In genomic region chr4:109169160-109169559, GRCh38 we compare ENCODE assay signal across 22 cellular contexts.
DNase-seq lines count a peak whose midpoint lies in the region; ATAC-seq, FAIRE-seq and TF ChIP-seq lines count a peak whose summit lies in the region.
"Had no signal": no experiment of that assay in that cellular context is flagged by ENCODE, and none has a peak within 500 bp of the region (broad histone marks: within the 10 kb centered on the region; RNA-seq: fewer than 3 reads in every experiment).

No MANE protein-coding gene starts in this region.

- H3K36me3 ChIP-seq in GM23248 (ENCODE audit: low read depth) (no peaks in the 10 kb centered on the region), Loucy (ENCODE audit: insufficient read depth, low read length) (no peaks in the 10 kb centered on the region), bronchial epithelial cell (ENCODE audit: control insufficient read depth, insufficient read depth, low read length) (no peaks in the 10 kb centered on the region), adrenal gland (replicated peaks in 1 of 2) (no peaks in the 10 kb centered on the region)
- H3K36me3 ChIP-seq: BLaER1 had no signal

- no peak for ATAC-seq in foreskin keratinocyte
- no peak for ATAC-seq in GM21717 (IDR thresholded peaks at IDR 0.05; ENCODE audit: unreplicated experiment)
- no peak for ATAC-seq in HG03135 (IDR thresholded peaks at IDR 0.05; ENCODE audit: unreplicated experiment)
- ATAC-seq in HG03460 (IDR thresholded peaks at IDR 0.05; ENCODE audit: unreplicated experiment), result no peak

- no peak for FAIRE-seq in bronchial epithelial cell (lab: Jason Lieb, UNC)
- FAIRE-seq: GM12892 had no signal

- H3K4me3 ChIP-seq in GM23248 (no peak overlapping the region), Loucy (ENCODE audit: low read length, poor library complexity, severe bottlenecking) (no peak overlapping the region), bronchial epithelial cell (ENCODE audit: low read depth, low read length) (no peak overlapping the region), adrenal gland (no peak overlapping the region)
- H3K4me3 ChIP-seq: BLaER1 had no signal

- H3K4me1 ChIP-seq in GM23248 (ENCODE audit: insufficient read depth), result peaks cover 2% of the 10 kb centered on the region; the same call in 1 of the 2 replicates
- no peaks in the 10 kb centered on the region for H3K4me1 ChIP-seq in Loucy (ENCODE audit: insufficient read depth, low read length, poor library complexity, severe bottlenecking)
- H3K4me1 ChIP-seq in foreskin keratinocyte, result no peaks in the 10 kb centered on the region
- no peaks in the 10 kb centered on the region for H3K4me1 ChIP-seq in adrenal gland (replicated peaks in 1 of 2)

- H3K4me2 ChIP-seq in GM23248 (ENCODE audit: unreplicated experiment), result no peak overlapping the region
- H3K4me2 ChIP-seq in Loucy (ENCODE audit: low read depth, low read length, poor library complexity, severe bottlenecking), result no peak overlapping the region
- H3K4me2 ChIP-seq: BLaER1, KMS-11 had no signal

- H3K27me3 ChIP-seq in GM23248 (replicated peaks; ENCODE audit: insufficient read depth) (no peaks in the 10 kb centered on the region), Loucy (ENCODE audit: insufficient read depth, low read length, poor library complexity, severe bottlenecking) (no peaks in the 10 kb centered on the region), bronchial epithelial cell (ENCODE audit: control insufficient read depth, insufficient read depth, low read length) (no peaks in the 10 kb centered on the region), foreskin keratinocyte (peaks cover 30% of the 10 kb centered on the region), adrenal gland (no peaks in the 10 kb centered on the region)
- H3K27me3 ChIP-seq: BLaER1 had no signal

- TF ChIP-seq CTCF in Loucy (conservative IDR thresholded peaks at IDR 0.05; ENCODE audit: low read length) (0 out of 2 replicates have a peak, but pooled peaks have one; percentile 8), bronchial epithelial cell (IDR thresholded peaks at IDR 0.05; ENCODE audit: insufficient read depth, low read length, severe bottlenecking) (no peak), foreskin keratinocyte (conservative IDR thresholded peaks at IDR 0.05) (no peak), adrenal gland (IDR thresholded peaks at IDR 0.05) (no peak)

- H3F3A ChIP-seq in GM23248 (ENCODE audit: insufficient read depth) (no peaks in the 10 kb centered on the region), Loucy (ENCODE audit: low read depth) (no peaks in the 10 kb centered on the region)

- H3K27ac ChIP-seq in GM23248 (no peak overlapping the region), foreskin keratinocyte (no peak overlapping the region), adrenal gland (no peak overlapping the region)
- H3K27ac ChIP-seq: BLaER1, KMS-11 had no signal

- H3K9ac ChIP-seq in GM23248, result no peak overlapping the region
- H3K9ac ChIP-seq in Loucy (ENCODE audit: low read depth, low read length, poor library complexity, severe bottlenecking), result no peak overlapping the region
- H3K9ac ChIP-seq: BLaER1, KMS-11 had no signal

- in situ Hi-C loops in GM23248 (cut with MboI), result no loop called here

- H3K9me3 ChIP-seq in GM23248 (ENCODE audit: low read depth) (no peaks in the 10 kb centered on the region), Loucy (ENCODE audit: insufficient read depth, low read depth, low read length) (no peaks in the 10 kb centered on the region), adrenal gland (replicated peaks in 1 of 3) (no peaks in the 10 kb centered on the region)
- H3K9me3 ChIP-seq: BLaER1 had no signal

- H2AFZ ChIP-seq in GM23248 (no peak overlapping the region), Loucy (ENCODE audit: low read length) (no peak overlapping the region)

- 3 to 12% methylated on average over 1 of the region's 1 CpG for WGBS in GM23248 (ENCODE audit: low coverage in 1 of 2, low lambda C conversion rate in 2 of 2, missing lambda C conversion rate in 2 of 2), 2 experiments
- 60 to 78% (median 71%) methylated on average over 1 of the region's 1 CpG for WGBS in adrenal gland, 4 donors

- H3K79me2 ChIP-seq in GM23248 (ENCODE audit: insufficient read depth), result no peaks in the 10 kb centered on the region
- no peaks in the 10 kb centered on the region for H3K79me2 ChIP-seq in Loucy (ENCODE audit: insufficient read depth, low read length)

- H4K20me1 ChIP-seq in GM23248 (ENCODE audit: insufficient read depth) (no peaks in the 10 kb centered on the region), Loucy (ENCODE audit: insufficient read depth, low read length, poor library complexity, severe bottlenecking) (no peaks in the 10 kb centered on the region)
- H4K20me1 ChIP-seq: BLaER1 had no signal

- TF ChIP-seq POLR2A in adrenal gland (IDR thresholded peaks at IDR 0.05), result no peak

- no peaks in the 10 kb centered on the region for H3K9me2 ChIP-seq in GM23248 (ENCODE audit: insufficient read depth)
- H3K9me2 ChIP-seq in Loucy (replicated peaks; ENCODE audit: low read depth, low read length), result no peaks in the 10 kb centered on the region; the same call in 1 of the 2 replicates

- intact Hi-C loops in adrenal gland (cut with DNase I), result no loop called here

- DNase-seq in GM23248, result peak; percentile 18
- DNase-seq in bronchial epithelial cell (ENCODE audit: low read depth), result peak; percentile 62
- DNase-seq in foreskin keratinocyte, result peak; percentile 9 to 39
- DNase-seq in adrenal gland, result no peak
- DNase-seq: CD8-positive, alpha-beta memory T cell; GF-D8; H7; MM.1S; NCI-H1105 treated with DMSO at 0.1 percent for 48 hours; NCI-H187; NCI-H345; NCI-H69; OCI-M1; RPMI8226; SIG-M5 had no signal

Comparison
In these comparisons a context has a peak if more than half of its experiments do, and no peak if none do; other contexts are left out.
1. DNase-seq: peak in GM23248 (single experiment), bronchial epithelial cell (single experiment) and foreskin keratinocyte (2 of 2); none in adrenal gland (0 of 7).